Comparison of ENCODE assay signal across 24 cellular contexts in the genomic region with DNA sequence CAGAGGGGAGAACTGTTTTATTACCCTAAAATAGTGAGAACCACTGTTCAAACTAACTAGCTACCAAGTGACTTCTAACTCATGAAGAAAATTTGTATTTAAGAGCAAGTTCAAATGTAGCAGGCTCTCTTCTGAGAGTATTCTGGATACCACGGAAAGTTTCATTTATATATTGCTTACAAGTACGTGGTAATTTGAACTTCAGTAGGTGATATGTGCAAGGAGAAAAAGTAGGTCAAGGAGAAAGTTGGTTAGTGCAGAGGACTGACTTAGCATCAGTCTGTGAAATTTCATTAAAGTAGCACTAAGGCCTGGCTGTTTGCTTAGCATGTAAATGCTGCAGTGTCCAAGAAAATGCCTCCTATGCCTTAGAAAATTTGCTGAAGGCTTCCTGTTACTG. TPM values are rescaled to one million over a fixed set of nuclear protein-coding genes. Genes with fewer than 3 reads are reported as not detected.
"Had no signal": no experiment of that assay in that cellular context is flagged by ENCODE, and none has a peak within 500 bp of the region (broad histone marks: within the 10 kb centered on the region; RNA-seq: fewer than 3 reads in every experiment).

No MANE protein-coding gene starts in this region.

- DNase-seq: dorsolateral prefrontal cortex; effector CD8-positive, alpha-beta T cell; foreskin melanocyte; head of caudate nucleus; left colon; left ventricle myocardium superior; mesenchymal stem cell; midbrain; occipital lobe; pancreas; right cardiac atrium; small intestine; stimulated activated CD4-positive, alpha-beta T cell treated with anti-CD3 and anti-CD28 coated beads, Interleukin-12 subunit alpha, Interleukin-12 subunit beta, amount 100 ng/mL, for 4 hours; stimulated activated CD4-positive, alpha-beta T cell treated with anti-CD3 and anti-CD28 coated beads, Interleukin-2, amount 100 ng/mL, for 48 hours; stimulated activated naive CD4-positive, alpha-beta T cell treated with Interleukin-2 at 50 U/mL for 16 hours; tibial artery; upper lobe of left lung; uterus had no signal

- H3K27me3 Mint-ChIP-seq: natural killer cell treated with Interleukin-12 subunit alpha and Interleukin-12 subunit beta and Interleukin-15 and Interleukin-18, amount 100 ng/mL, for 72 hours; progenitor cell of endocrine pancreas had no signal

- H3K9me3 Mint-ChIP-seq: natural killer cell treated with Interleukin-12 subunit alpha and Interleukin-12 subunit beta and Interleukin-15 and Interleukin-18, amount 100 ng/mL, for 72 hours; neural progenitor cell had no signal

- H3K36me3 Mint-ChIP-seq: natural killer cell treated with Interleukin-12 subunit alpha and Interleukin-12 subunit beta and Interleukin-15 and Interleukin-18, amount 100 ng/mL, for 72 hours had no signal

- FAIRE-seq: pancreas, small intestine had no signal

- H3K4me3 Mint-ChIP-seq: natural killer cell treated with Interleukin-12 subunit alpha and Interleukin-12 subunit beta and Interleukin-15 and Interleukin-18, amount 100 ng/mL, for 72 hours; neural progenitor cell had no signal

- H3K4me1 ChIP-seq: neural progenitor cell, tibial artery, uterus had no signal

- H3K4me2 ChIP-seq: hepatocyte, neural progenitor cell had no signal

- H3K27me3 ChIP-seq: dorsolateral prefrontal cortex, hepatocyte, neural progenitor cell, pancreas, tibial artery, upper lobe of left lung, uterus had no signal

- H3K27ac ChIP-seq: dorsolateral prefrontal cortex, hepatocyte, neural progenitor cell, pancreas, tibial artery, upper lobe of left lung, uterus had no signal

- H2AFZ ChIP-seq: hepatocyte, neural progenitor cell had no signal

- H3K36me3 ChIP-seq: neural progenitor cell, pancreas, upper lobe of left lung, uterus had no signal

- H3K9ac ChIP-seq: neural progenitor cell had no signal

- H3K79me2 ChIP-seq: hepatocyte had no signal

- H3K4me1 Mint-ChIP-seq: neural progenitor cell had no signal

- H3K9me3 ChIP-seq: pancreas, tibial artery, upper lobe of left lung, uterus had no signal

- ATAC-seq: left colon; left ventricle myocardium superior; natural killer cell treated with Interleukin-12 subunit alpha and Interleukin-12 subunit beta and Interleukin-15 and Interleukin-18, amount 100 ng/mL, for 72 hours; pancreas; right cardiac atrium had no signal

- H3K4me3 ChIP-seq: dorsolateral prefrontal cortex, hepatocyte, lung, neural progenitor cell, pancreas, tibial artery, upper lobe of left lung, uterus had no signal

- H3K27ac Mint-ChIP-seq: natural killer cell treated with Interleukin-12 subunit alpha and Interleukin-12 subunit beta and Interleukin-15 and Interleukin-18, amount 100 ng/mL, for 72 hours; neural progenitor cell; progenitor cell of endocrine pancreas had no signal

RNA-seq across cellular contexts. Expression of gene SERPINC1, which starts 16.7 kb away (rescaled TPM):
- total RNA-seq: progenitor cell of endocrine pancreas, temporal lobe had no signal
- polyA plus RNA-seq: pancreas had no signal
